10 cellular contexts compared by ENCODE assay signal in genomic region chr1:205287723-205288122, GRCh38. TPM values are rescaled to one million over a fixed set of nuclear protein-coding genes. Genes with fewer than 3 reads are reported as not detected.
DNase-seq lines count a peak whose midpoint lies in the region; ATAC-seq, FAIRE-seq and TF ChIP-seq lines count a peak whose summit lies in the region.
"Had no signal": no experiment of that assay in that cellular context is flagged by ENCODE, and none has a peak within 500 bp of the region (broad histone marks: within the 10 kb centered on the region; RNA-seq: fewer than 3 reads in every experiment).

No MANE protein-coding gene starts in this region.

- TF ChIP-seq POLR2A in esophagus squamous epithelium (IDR thresholded peaks at IDR 0.05) (no peak), GM12892 (IDR thresholded peaks at IDR 0.05; ENCODE audit: low read depth, low read length) (no peak)

- 0% methylated on average over 1 of the region's 2 CpGs; no CpG with 5 or more reads in 1 of the 2 donors for WGBS in esophagus squamous epithelium, 2 donors

- no peak overlapping the region for H3K4me3 ChIP-seq in esophagus squamous epithelium

- H3K4me1 Mint-ChIP-seq in activated CD4-positive, alpha-beta T cell treated with anti-CD3 and anti-CD28 coated beads for 36 hours, result peaks cover 79% of the 10 kb centered on the region
- peaks cover 78% of the 10 kb centered on the region for H3K4me1 Mint-ChIP-seq in stimulated activated effector memory CD8-positive, alpha-beta T cell treated with anti-CD3 and anti-CD28 coated beads, Interleukin-12 subunit alpha, Interleukin-12 subunit beta, amount 100 ng/mL, for 72 hours

- no peaks in the 10 kb centered on the region for H3K27me3 ChIP-seq in esophagus squamous epithelium

- intact Hi-C loops in activated CD4-positive, alpha-beta T cell treated with anti-CD3 and anti-CD28 coated beads for 36 hours (cut with DNase I, micrococcal nuclease), result loop anchor here (1.0 to 10.0 kb wide), 8 partner anchors 26 to 1963 kb away; partner anchors contain the start of genes DSTYK (in 1 of the 2), ELK4 (in 1 of the 2), MDM4 (in 1 of the 2) and NUAK2 (in 1 of the 2)
- intact Hi-C loops in esophagus squamous epithelium (cut with DNase I), result no loop called here

- no peak for DNase-seq in activated CD4-positive, alpha-beta T cell treated with anti-CD3 and anti-CD28 coated beads for 36 hours
- DNase-seq in activated CD4-positive, alpha-beta T cell treated with anti-CD3 and anti-CD28 coated beads for 4 hours, result no peak
- peak; percentile 65 for DNase-seq in RPMI7951 (ENCODE audit: low read depth)
- no peak for DNase-seq in esophagus squamous epithelium (lab: John Stamatoyannopoulos, UW)
- DNase-seq in stimulated activated effector memory CD8-positive, alpha-beta T cell treated with anti-CD3 and anti-CD28 coated beads, Interleukin-12 subunit alpha, Interleukin-12 subunit beta, amount 100 ng/mL, for 72 hours (ENCODE audit: low spot score in 2 of 2), result no peak
- DNase-seq in GM12892 (ENCODE audit: insufficient read length), result no peak
- no peak for DNase-seq in NCI-H2081 treated with DMSO at 0.1 percent for 48 hours (lab: John Stamatoyannopoulos, UW)
- DNase-seq: NCI-H2227 treated with DMSO at 0.1 percent for 48 hours had no signal

- H3K9me3 ChIP-seq in esophagus squamous epithelium, result no peaks in the 10 kb centered on the region

- CTCF ChIA-PET in activated CD4-positive, alpha-beta T cell treated with anti-CD3 and anti-CD28 coated beads for 36 hours (lab: Charles Lee), result interaction anchor here (0.6 to 23.1 kb wide), 13 partner anchors 8 to 562 kb away, joined by 3 to 760 read pairs (median 4); partner anchors contain the start of gene NUAK2

- no peak for ATAC-seq in activated CD4-positive, alpha-beta T cell treated with anti-CD3 and anti-CD28 coated beads for 36 hours
- ATAC-seq in stimulated activated effector memory CD8-positive, alpha-beta T cell treated with anti-CD3 and anti-CD28 coated beads, Interleukin-12 subunit alpha, Interleukin-12 subunit beta, amount 100 ng/mL, for 72 hours, result no peak
- ATAC-seq in GM19463 (IDR thresholded peaks at IDR 0.05; ENCODE audit: unreplicated experiment), result no peak

- H3K4me1 ChIP-seq in esophagus squamous epithelium, result peaks cover 43 to 72% (median 44%) of the 10 kb centered on the region in 3 donors

- TF ChIP-seq CTCF in esophagus squamous epithelium (IDR thresholded peaks at IDR 0.05), result no peak

- FAIRE-seq in GM12892 (lab: Jason Lieb, UNC), result no peak
- FAIRE-seq: A204.1 had no signal

- H3K27ac Mint-ChIP-seq in activated CD4-positive, alpha-beta T cell treated with anti-CD3 and anti-CD28 coated beads for 36 hours, result peak overlapping the region; percentile 79
- peak overlapping the region; percentile 21 for H3K27ac Mint-ChIP-seq in stimulated activated effector memory CD8-positive, alpha-beta T cell treated with anti-CD3 and anti-CD28 coated beads, Interleukin-12 subunit alpha, Interleukin-12 subunit beta, amount 100 ng/mL, for 72 hours

- peak overlapping the region in 3 of 4 donors; percentile 69 to 91 (median 85) for H3K27ac ChIP-seq in esophagus squamous epithelium

- no peaks in the 10 kb centered on the region for H3K36me3 ChIP-seq in esophagus squamous epithelium

- no peaks in the 10 kb centered on the region for H3K9me3 Mint-ChIP-seq in activated CD4-positive, alpha-beta T cell treated with anti-CD3 and anti-CD28 coated beads for 36 hours (ENCODE audit: low read depth)
- no peaks in the 10 kb centered on the region for H3K9me3 Mint-ChIP-seq in stimulated activated effector memory CD8-positive, alpha-beta T cell treated with anti-CD3 and anti-CD28 coated beads, Interleukin-12 subunit alpha, Interleukin-12 subunit beta, amount 100 ng/mL, for 72 hours

- no peaks in the 10 kb centered on the region for H3K36me3 Mint-ChIP-seq in activated CD4-positive, alpha-beta T cell treated with anti-CD3 and anti-CD28 coated beads for 36 hours (ENCODE audit: low read depth)
- peaks cover 27% of the 10 kb centered on the region for H3K36me3 Mint-ChIP-seq in stimulated activated effector memory CD8-positive, alpha-beta T cell treated with anti-CD3 and anti-CD28 coated beads, Interleukin-12 subunit alpha, Interleukin-12 subunit beta, amount 100 ng/mL, for 72 hours

- POLR2A ChIA-PET in activated CD4-positive, alpha-beta T cell treated with anti-CD3 and anti-CD28 coated beads for 36 hours (lab: Charles Lee), result interaction anchor here (0.6 to 2.1 kb wide), 3 partner anchors 26 to 458 kb away, joined by 3 to 9 read pairs (median 4); no protein-coding TSS in a partner anchor

- H3K27me3 Mint-ChIP-seq in activated CD4-positive, alpha-beta T cell treated with anti-CD3 and anti-CD28 coated beads for 36 hours, result no peaks in the 10 kb centered on the region

- H3K4me3 Mint-ChIP-seq in activated CD4-positive, alpha-beta T cell treated with anti-CD3 and anti-CD28 coated beads for 36 hours, result peak overlapping the region; percentile 29
- H3K4me3 Mint-ChIP-seq in stimulated activated effector memory CD8-positive, alpha-beta T cell treated with anti-CD3 and anti-CD28 coated beads, Interleukin-12 subunit alpha, Interleukin-12 subunit beta, amount 100 ng/mL, for 72 hours, result peak overlapping the region; percentile 75

RNA-seq across cellular contexts. Expression of gene NUAK2, which starts 33.8 kb away (rescaled TPM):
- total RNA-seq in activated CD4-positive, alpha-beta T cell treated with anti-CD3 and anti-CD28 coated beads for 36 hours, result 1 to 10 TPM; 2.3 to 2.7 TPM
- 0.78 and 1.2 TPM in 2 replicates for total RNA-seq in RPMI7951 (2014; rRNA removed; shearing (Covaris generic))
- 10 to 100 TPM; 15.8 to 32.0 (median 21.4) TPM for total RNA-seq in esophagus squamous epithelium
- 1.4 TPM for polyA plus RNA-seq in GM12892 (2012; ENCODE audit: missing spikeins)

RNA-seq across cellular contexts. Expression of gene TMCC2, which starts 60.0 kb away (rescaled TPM):
- total RNA-seq in activated CD4-positive, alpha-beta T cell treated with anti-CD3 and anti-CD28 coated beads for 36 hours, result 10 to 100 TPM; 10.5 to 11.0 TPM
- total RNA-seq in RPMI7951 (2014; rRNA removed; shearing (Covaris generic)), result 0.48 and 1.1 TPM in 2 replicates
- total RNA-seq in esophagus squamous epithelium, result 1 to 10 TPM in 1 of 4 donors, under 1 TPM in 3; 0.76 to 1.9 (median 0.91) TPM
- polyA plus RNA-seq in GM12892 (2012; ENCODE audit: missing spikeins), result 1.1 TPM
